In genomic region chrX:64885850-64886249, GRCh38 we compare ENCODE assay signal across 8 cellular contexts.
A peak's percentile ranks its signal among the peaks of the same experiment; 100 is the strongest.
DNase-seq lines count a peak whose midpoint lies in the region; ATAC-seq, FAIRE-seq and TF ChIP-seq lines count a peak whose summit lies in the region.
"Had no signal": no experiment of that assay in that cellular context is flagged by ENCODE, and none has a peak within 500 bp of the region (broad histone marks: within the 10 kb centered on the region; RNA-seq: fewer than 3 reads in every experiment).

No MANE protein-coding gene starts in this region.

- in situ Hi-C loops in K562 (cut with MboI): no loop called here

- H3K4me2 ChIP-seq in K562 (ENCODE audit: insufficient read depth, low read length): no peak overlapping the region

- H3K9me1 ChIP-seq in K562 (ENCODE audit: control insufficient read depth, insufficient read depth, low read length): no peaks in the 10 kb centered on the region

- CTCF ChIA-PET in K562 (lab: Yijun Ruan, JAX; ENCODE audit: low intra/inter-chr PET ratio): no interaction called here

- H2AFZ ChIP-seq in K562 (ENCODE audit: low read depth, low read length): no peak overlapping the region

- H3K27me3 ChIP-seq in K562 (ENCODE audit: control insufficient read depth in 2 of 2, insufficient read depth in 2 of 2, low read length in 2 of 2) (no peaks in the 10 kb centered on the region), pancreas (no peaks in the 10 kb centered on the region)

- POLR2A ChIA-PET in K562 (lab: Yijun Ruan, JAX): interaction anchor here (0.7 kb wide), 1 partner anchor 243 kb away, joined by 3 read pairs; no protein-coding TSS in a partner anchor

- no TSS peak for BruUV-seq in K562 (replicated peaks; lab: Mats Ljungman, UMichigan)

- no peak overlapping the region for H3K4me3 ChIP-seq in K562
- H3K4me3 ChIP-seq in pancreas: no peak overlapping the region

- ATAC-seq in GM18499 (IDR thresholded peaks at IDR 0.05; ENCODE audit: insufficient read depth, unreplicated experiment) (peak; percentile 57), HG03565 (IDR thresholded peaks at IDR 0.05; ENCODE audit: unreplicated experiment) (peak; percentile 40), K562 (peak; percentile 70; the same call in 1 of the 3 replicates), pancreas (peak in 1 of 4 donors; percentile 46)

- no peaks in the 10 kb centered on the region for H3K79me2 ChIP-seq in K562 (ENCODE audit: control insufficient read depth, insufficient read depth, low read length)

- H3K9me3 ChIP-seq in K562 (replicated peaks; ENCODE audit: control insufficient read depth, insufficient read depth, low read depth, low read length) (no peaks in the 10 kb centered on the region), pancreas (no peaks in the 10 kb centered on the region)

- FAIRE-seq in K562 (lab: Jason Lieb, UNC) (peak; percentile 76), pancreas (lab: Jason Lieb, UNC) (no peak)

- H4K20me1 ChIP-seq in K562 (replicated peaks; ENCODE audit: control insufficient read depth, insufficient read depth, low read length): no peaks in the 10 kb centered on the region

- H3K9ac ChIP-seq in K562 (ENCODE audit: insufficient read depth in 1 of 2, low read depth in 2 of 2, low read length in 2 of 2): no peak overlapping the region

- TF ChIP-seq EP300 in K562 (IDR thresholded peaks at IDR 0.05; ENCODE audit: low read length): no peak

- H3K36me3 ChIP-seq in K562 (ENCODE audit: control insufficient read depth, insufficient read depth, low read length) (no peaks in the 10 kb centered on the region), pancreas (no peaks in the 10 kb centered on the region)

- TF ChIP-seq RAD21 in K562 (CRISPR knock-in tag; conservative IDR thresholded peaks at IDR 0.05 in 1 of 2, IDR thresholded peaks at IDR 0.05 in 1 of 2): no peak

- TF ChIP-seq CTCF in K562 (IDR thresholded peaks at IDR 0.05 in 2 of 3, conservative IDR thresholded peaks at IDR 0.05 in 1 of 3; ENCODE audit: insufficient read depth in 2 of 3, low read depth in 1 of 3, low read length in 3 of 3): peak; percentile 20 to 54 (median 36); a peak in 4 of 6 replicates
- peak; percentile 38 to 56 (median 44) for TF ChIP-seq CTCF in pancreas (IDR thresholded peaks at IDR 0.05)

- TF ChIP-seq POLR2A in K562 (conservative IDR thresholded peaks at IDR 0.05): no peak

- intact Hi-C loops in K562 (cut with micrococcal nuclease) (no loop called here), pancreas (cut with DNase I) (no loop called here)

- H3K27ac ChIP-seq in K562 (ENCODE audit: extremely low read depth, low read depth, low read length) (no peak overlapping the region), pancreas (no peak overlapping the region)

- H3K4me1 ChIP-seq in K562 (replicated peaks in 1 of 2; ENCODE audit: control insufficient read depth in 2 of 2, insufficient read depth in 2 of 2, low read length in 2 of 2): no peaks in the 10 kb centered on the region
- no peaks in the 10 kb centered on the region for H3K4me1 ChIP-seq in pancreas

- DNase-seq in K562 (ENCODE audit: extremely low read depth in 1 of 4, low spot score in 3 of 4): peak; percentile 9 to 31 (median 22)
- DNase-seq in pancreas: peak in 1 of 6 donors; percentile 18
- no peak for DNase-seq in epidermal melanocyte (ENCODE audit: insufficient read length, low spot score)
- DNase-seq in DMS114 treated with DMSO at 0.1 percent for 48 hours (lab: John Stamatoyannopoulos, UW; ENCODE audit: unreplicated experiment): no peak
- DNase-seq in NCI-H1092 treated with DMSO at 0.1 percent for 48 hours (lab: John Stamatoyannopoulos, UW): no peak
- DNase-seq: natural killer cell had no signal

TF ChIP-seq in K562, 482 proteins besides CTCF, POLR2A, EP300 and RAD21:
- TF ChIP-seq CEBPG (CRISPR knock-in tag; IDR thresholded peaks at IDR 0.05) (no peak), CEBPG (tag; conservative IDR thresholded peaks at IDR 0.05 in 1 of 2, IDR thresholded peaks at IDR 0.05 in 1 of 2) (no peak), GABPA (tag; conservative IDR thresholded peaks at IDR 0.05; ENCODE audit: low read depth) (no peak), FOXP1 (CRISPR knock-in tag; IDR thresholded peaks at IDR 0.05) (no peak), HDAC3 (IDR thresholded peaks at IDR 0.05; ENCODE audit: borderline replicate concordance, partially characterized antibody) (no peak), RUNX1 (IDR thresholded peaks at IDR 0.05; ENCODE audit: low read depth) (no peak), HNRNPK (IDR thresholded peaks at IDR 0.05; ENCODE audit: low read depth, low read length, poor library complexity, severe bottlenecking) (no peak), MEF2D (tag; conservative IDR thresholded peaks at IDR 0.05; ENCODE audit: low read depth) (no peak), ZKSCAN3 (CRISPR knock-in tag; IDR thresholded peaks at IDR 0.05) (no peak), TOE1 (IDR thresholded peaks at IDR 0.05; ENCODE audit: borderline replicate concordance) (no peak), TOE1 (CRISPR knock-in tag; IDR thresholded peaks at IDR 0.05; ENCODE audit: borderline replicate concordance, low read depth) (no peak), JUND (IDR thresholded peaks at IDR 0.05; ENCODE audit: borderline replicate concordance, low read depth, low read length) (no peak), JUND (tag; IDR thresholded peaks at IDR 0.05; ENCODE audit: borderline replicate concordance, low read depth, low read length) (no peak), IRF9 (tag; IDR thresholded peaks at IDR 0.05) (no peak), THRAP3 (IDR thresholded peaks at IDR 0.05; ENCODE audit: borderline replicate concordance) (no peak), MCM5 (IDR thresholded peaks at IDR 0.05; ENCODE audit: low read depth) (no peak), ZNF146 (CRISPR knock-in tag; IDR thresholded peaks at IDR 0.05; ENCODE audit: unreplicated experiment) (no peak), SOX6 (IDR thresholded peaks at IDR 0.05) (no peak), MXD1 (CRISPR knock-in tag; IDR thresholded peaks at IDR 0.05; ENCODE audit: borderline replicate concordance, poor library complexity, severe bottlenecking) (no peak)

Comparison
In these comparisons a context has a peak if more than half of its experiments do, and no peak if none do; other contexts are left out.
1. DNase-seq: peak in K562 (4 of 4); none in epidermal melanocyte (single experiment), DMS114 treated with DMSO at 0.1 percent for 48 hours (single experiment) and NCI-H1092 treated with DMSO at 0.1 percent for 48 hours (single experiment).